In genomic region chr7:23218196-23218595, GRCh38 we compare ENCODE assay signal across 28 cellular contexts. TPM values are rescaled to one million over a fixed set of nuclear protein-coding genes. Genes with fewer than 3 reads are reported as not detected.
"Had no signal": no experiment of that assay in that cellular context is flagged by ENCODE, and none has a peak within 500 bp of the region (broad histone marks: within the 10 kb centered on the region; RNA-seq: fewer than 3 reads in every experiment).

No MANE protein-coding gene starts in this region.

- H3K27ac ChIP-seq: left ventricle myocardium inferior, neutrophil, pancreas, prostate gland, skin epidermis, stomach, testis, thyroid gland, transverse colon, upper lobe of left lung, vagina had no signal

- ATAC-seq: naive thymus-derived CD8-positive, alpha-beta T cell; pancreas; right cardiac atrium; sciatic nerve; stimulated activated naive B cell treated with anti-CD40 and anti-IgM and Interleukin-4, amounts not matched to agents 10 μg/mL and 1 μg/mL and 100 μg/mL, for 72 hours; stimulated activated naive CD8-positive, alpha-beta T cell treated with anti-CD3 and anti-CD28 coated beads, Interleukin-15, Interleukin-2, amounts not matched to agents 100 U/mL and 50 U/mL, for 24 hours had no signal

- H3K27me3 ChIP-seq: pancreas, stomach, testis, thyroid gland, transverse colon, upper lobe of left lung, vagina had no signal

- DNase-seq: hypothalamus; islet precursor cell; left ventricle myocardium inferior; mesendoderm; naive thymus-derived CD8-positive, alpha-beta T cell; occipital lobe; pancreas; posterior cingulate gyrus; retina; stimulated activated CD4-positive, alpha-beta T cell treated with anti-CD3 and anti-CD28 coated beads, Interleukin-12 subunit alpha, Interleukin-12 subunit beta, amount 100 ng/mL, for 4 hours; stimulated activated CD4-positive, alpha-beta T cell treated with anti-CD3 and anti-CD28 coated beads, Interleukin-15, amount 100 ng/mL, for 24 hours; stimulated activated CD4-positive, alpha-beta T cell treated with anti-CD3 and anti-CD28 coated beads, Interleukin-2, amount 100 ng/mL, for 24 hours; stimulated activated CD4-positive, alpha-beta T cell treated with anti-CD3 and anti-CD28 coated beads, Interleukin-4, amount 100 ng/mL, for 1 hour; stimulated activated naive B cell treated with anti-CD40 and anti-IgM and Interleukin-4, amounts not matched to agents 10 μg/mL and 1 μg/mL and 100 μg/mL, for 72 hours; stimulated activated naive CD8-positive, alpha-beta T cell treated with anti-CD3 and anti-CD28 coated beads, Interleukin-15, Interleukin-2, amounts not matched to agents 100 U/mL and 50 U/mL, for 24 hours; stomach; testis; thyroid gland; transverse colon; upper lobe of left lung had no signal

- H3K9me3 ChIP-seq: left ventricle myocardium inferior, neutrophil, pancreas, prostate gland, stomach, testis, thyroid gland, transverse colon, upper lobe of left lung, vagina had no signal

- H3K36me3 ChIP-seq: left ventricle myocardium inferior, neutrophil, pancreas, prostate gland, stomach, thyroid gland, transverse colon, upper lobe of left lung, vagina had no signal

- H3K4me1 ChIP-seq: pancreas, prostate gland, stomach, testis, thyroid gland, upper lobe of left lung, vagina had no signal

- H3K4me3 ChIP-seq: left ventricle myocardium inferior, lung, pancreas, prostate gland, skin epidermis, stomach, testis, thyroid gland, transverse colon, upper lobe of left lung, vagina had no signal

- FAIRE-seq: pancreas had no signal

RNA-seq across cellular contexts. Expression of gene GPNMB, which starts 28.4 kb away (rescaled TPM):
- total RNA-seq: neural crest cell had no signal
- polyA plus RNA-seq: naive thymus-derived CD8-positive, alpha-beta T cell had no signal
